ENCODE assay signal across 8 cellular contexts in the genomic region with DNA sequence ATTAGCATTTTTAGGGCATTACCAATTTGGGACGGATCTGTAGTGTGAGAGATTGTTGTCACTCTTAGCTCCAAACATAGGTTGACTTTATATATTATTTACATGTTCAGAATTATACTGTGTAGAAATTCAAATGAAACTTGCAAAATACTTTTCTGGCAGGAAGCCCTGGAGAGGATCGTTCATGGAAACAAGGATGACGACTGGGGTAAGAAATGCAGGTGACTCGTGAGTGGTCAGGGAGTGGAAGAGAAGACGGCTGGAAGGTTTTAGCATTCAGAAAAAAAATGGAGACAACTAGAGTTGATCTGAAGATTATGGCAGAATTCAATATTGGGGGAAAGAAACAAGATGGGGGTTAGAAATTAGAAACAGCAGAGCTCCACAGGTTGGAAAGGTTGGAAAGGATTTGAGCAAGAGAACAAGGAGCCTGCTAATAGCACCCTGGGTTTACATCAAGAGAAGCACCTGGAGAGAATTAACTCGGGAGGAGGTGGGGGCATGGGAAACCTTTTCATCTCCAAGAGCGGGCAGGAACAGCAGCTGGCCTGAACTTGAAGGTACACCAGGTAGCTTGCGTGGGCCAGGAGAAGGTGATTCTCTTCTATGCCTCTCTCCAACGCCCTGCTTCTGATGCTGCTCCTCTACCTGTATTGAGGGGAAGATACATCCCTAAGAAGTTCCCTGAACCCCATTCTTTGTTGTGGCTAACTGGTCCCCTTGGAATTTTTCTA. TPM values are rescaled to one million over a fixed set of nuclear protein-coding genes. Genes with fewer than 3 reads are reported as not detected.
DNase-seq lines count a peak whose midpoint lies in the region; ATAC-seq and TF ChIP-seq lines count a peak whose summit lies in the region.

No MANE protein-coding gene starts in this region.

- H3K9me3 ChIP-seq in SK-N-SH, result no peaks in the 10 kb centered on the region
- H3K9me3 ChIP-seq in fibroblast of lung (ENCODE audit: control insufficient read depth, insufficient read depth, low read depth, low read length), result no peaks in the 10 kb centered on the region

- TF ChIP-seq CTCF in GM23338 (conservative IDR thresholded peaks at IDR 0.05; ENCODE audit: low read depth in 2 of 2) (no peak), SK-N-SH (IDR thresholded peaks at IDR 0.05) (no peak), fibroblast of lung (conservative IDR thresholded peaks at IDR 0.05 in 1 of 2, IDR thresholded peaks at IDR 0.05 in 1 of 2; ENCODE audit: low read depth in 1 of 2, low read length in 2 of 2) (no peak), retinal pigment epithelial cell (conservative IDR thresholded peaks at IDR 0.05; ENCODE audit: low read depth, low read length) (no peak)

- no peaks in the 10 kb centered on the region for H4K20me1 ChIP-seq in GM23338 (replicated peaks; ENCODE audit: insufficient read depth)
- H4K20me1 ChIP-seq in SK-N-SH (ENCODE audit: insufficient read depth), result no peaks in the 10 kb centered on the region
- no peaks in the 10 kb centered on the region for H4K20me1 ChIP-seq in fibroblast of lung (ENCODE audit: control insufficient read depth, extremely low read depth, insufficient read depth, low read length)

- no peaks in the 10 kb centered on the region for H3K79me2 ChIP-seq in GM23338 (replicated peaks; ENCODE audit: insufficient read depth)
- no peaks in the 10 kb centered on the region for H3K79me2 ChIP-seq in SK-N-SH (ENCODE audit: insufficient read depth)
- H3K79me2 ChIP-seq in fibroblast of lung (ENCODE audit: control insufficient read depth, insufficient read depth, low read length), result no peaks in the 10 kb centered on the region

- H3K9ac ChIP-seq in SK-N-SH (peak overlapping the region; percentile 69), fibroblast of lung (ENCODE audit: insufficient read depth, low read length) (peak overlapping the region; percentile 53)

- H3K4me1 Mint-ChIP-seq in GM23338, result peaks cover 24% of the 10 kb centered on the region

- peak overlapping the region; percentile 15 for H3K27ac Mint-ChIP-seq in GM23338

- H3K9me3 Mint-ChIP-seq in GM23338, result no peaks in the 10 kb centered on the region

- H3K4me3 Mint-ChIP-seq in GM23338, result peak overlapping the region; percentile 47; the same call in 1 of the 3 replicates

- H3K4me3 ChIP-seq in GM23338 (no peak overlapping the region; the same call in 1 of the 2 replicates), SK-N-SH (ENCODE audit: low read depth in 2 of 2, low read length in 1 of 2) (peak overlapping the region; percentile 36 to 45; a peak in 3 of 4 replicates), fibroblast of lung (replicated peaks in 1 of 4; ENCODE audit: control extremely low read depth in 1 of 4, insufficient read depth in 1 of 4, low read depth in 3 of 4, low read length in 4 of 4) (peak overlapping the region; percentile 2 to 48 (median 24)), retinal pigment epithelial cell (ENCODE audit: low read length) (peak overlapping the region; percentile 52)

- H3F3A ChIP-seq in GM23338 (replicated peaks; ENCODE audit: low read depth) (no peaks in the 10 kb centered on the region), SK-N-SH (replicated peaks; ENCODE audit: insufficient read depth) (peaks cover 49% of the 10 kb centered on the region)

- DNase-seq in GM23338 (ENCODE audit: low spot score), result no peak
- DNase-seq in SK-N-SH, result no peak
- DNase-seq in fibroblast of lung (ENCODE audit: low read depth in 2 of 2), result peak in 1 of 2 donors; percentile 85
- DNase-seq in retinal pigment epithelial cell (ENCODE audit: low read depth), result peak; percentile 65
- DNase-seq in OCI-M1 (lab: John Stamatoyannopoulos, UW), result no peak
- no peak for DNase-seq in SKM-1 treated with dmso at 0.1 percent for 144 hours (lab: John Stamatoyannopoulos, UW; ENCODE audit: unreplicated experiment)

- H3K4me1 ChIP-seq in GM23338 (ENCODE audit: insufficient read depth) (no peaks in the 10 kb centered on the region; the same call in 1 of the 2 replicates), SK-N-SH (ENCODE audit: control insufficient read depth in 1 of 2, insufficient read depth in 2 of 2, low read depth in 1 of 2, low read length in 1 of 2) (peaks cover 2 to 35% of the 10 kb centered on the region in 2 experiments; a peak in 3 of 4 replicates), fibroblast of lung (ENCODE audit: control insufficient read depth, extremely low read depth, insufficient read depth, low read length) (peaks cover 57% of the 10 kb centered on the region)

- H3K9me2 ChIP-seq in GM23338 (ENCODE audit: insufficient read depth) (no peaks in the 10 kb centered on the region), SK-N-SH (no peaks in the 10 kb centered on the region)

- CTCF ChIA-PET in SK-N-SH (lab: Yijun Ruan, JAX), result interaction anchor here (0.6 to 15.2 kb wide), 31 partner anchors 10 to 739 kb away, joined by 3 to 170 read pairs (median 4); a partner anchor contains a TSS

- POLR2A ChIA-PET in SK-N-SH (lab: Yijun Ruan, JAX), result no interaction called here

- H3K36me3 Mint-ChIP-seq in GM23338 (ENCODE audit: low read depth), result no peaks in the 10 kb centered on the region

- H3K4me2 ChIP-seq in GM23338, result peak overlapping the region; percentile 6; the same call in 1 of the 2 replicates
- peak overlapping the region; percentile 75 for H3K4me2 ChIP-seq in SK-N-SH
- peak overlapping the region; percentile 80 for H3K4me2 ChIP-seq in fibroblast of lung (ENCODE audit: extremely low read depth, insufficient read depth, low read length)

- 0 out of 4 replicates have a peak, but pooled peaks of 1 of the 2 experiments have one; percentile 4 for TF ChIP-seq EP300 in SK-N-SH (IDR thresholded peaks at IDR 0.05; ENCODE audit: borderline replicate concordance in 1 of 2, low read depth in 1 of 2, low read length in 1 of 2)

- no peak overlapping the region; the same call in 1 of the 2 replicates for H2AFZ ChIP-seq in GM23338
- peak overlapping the region; percentile 36; the same call in 1 of the 2 replicates for H2AFZ ChIP-seq in SK-N-SH (ENCODE audit: low read depth)
- H2AFZ ChIP-seq in fibroblast of lung (ENCODE audit: low read length), result no peak overlapping the region

- no peaks in the 10 kb centered on the region for H3K27me3 ChIP-seq in GM23338 (ENCODE audit: insufficient read depth)
- no peaks in the 10 kb centered on the region for H3K27me3 ChIP-seq in SK-N-SH (ENCODE audit: insufficient read depth)
- no peaks in the 10 kb centered on the region for H3K27me3 ChIP-seq in fibroblast of lung (ENCODE audit: control insufficient read depth, insufficient read depth, low read length)

- H3K27me3 Mint-ChIP-seq in GM23338 (ENCODE audit: insufficient read depth, low read depth, poor library complexity), result peaks cover 7% of the 10 kb centered on the region

- TF ChIP-seq RAD21 in SK-N-SH (IDR thresholded peaks at IDR 0.05; ENCODE audit: low read length), result no peak

- WGBS in SK-N-SH (ENCODE audit: low lambda C conversion rate), result 49% methylated on average over 9 of the region's 9 CpGs

- H3K36me3 ChIP-seq in GM23338 (ENCODE audit: insufficient read depth) (no peaks in the 10 kb centered on the region), SK-N-SH (replicated peaks in 1 of 2; ENCODE audit: control insufficient read depth in 1 of 2, insufficient read depth in 2 of 2, low read length in 1 of 2) (no peaks in the 10 kb centered on the region), fibroblast of lung (ENCODE audit: control insufficient read depth, insufficient read depth, low read length) (no peaks in the 10 kb centered on the region)

- H3K27ac ChIP-seq in GM23338 (ENCODE audit: low read depth) (no peak overlapping the region), SK-N-SH (ENCODE audit: low read depth in 2 of 2, low read length in 1 of 2) (peak overlapping the region; percentile 71 to 95; a peak in 3 of 4 replicates), fibroblast of lung (ENCODE audit: insufficient read depth, low read length) (peak overlapping the region; percentile 97)

- no peak for ATAC-seq in GM23338
- no peak for ATAC-seq in activated CD4-positive, CD25-positive, alpha-beta regulatory T cell treated with anti-CD3 and anti-CD28 coated beads, Interleukin-2, amount 50 U/mL, for 24 hours
- ATAC-seq in HG03354 (IDR thresholded peaks at IDR 0.05; ENCODE audit: poor library complexity, severe bottlenecking, unreplicated experiment), result no peak

TF ChIP-seq in GM23338, 12 proteins besides CTCF, POLR2A, EP300 and RAD21 (continues in another document):
- TF ChIP-seq CREB1 (CRISPR knock-in tag; IDR thresholded peaks at IDR 0.05; ENCODE audit: low read depth), result no peak
- no peak for TF ChIP-seq STAT1 (IDR thresholded peaks at IDR 0.05; ENCODE audit: unreplicated experiment)

TF ChIP-seq in SK-N-SH, 30 proteins besides CTCF, POLR2A, EP300 and RAD21:
- TF ChIP-seq FOSL2 (IDR thresholded peaks at IDR 0.05; ENCODE audit: borderline replicate concordance, low read depth), result no peak
- TF ChIP-seq FOXJ3 (CRISPR knock-in tag; IDR thresholded peaks at IDR 0.05), result no peak
- TF ChIP-seq RFX5 (IDR thresholded peaks at IDR 0.05; ENCODE audit: low read length), result no peak
- no peak for TF ChIP-seq RXRA (IDR thresholded peaks at IDR 0.05; ENCODE audit: borderline replicate concordance, low read depth)
- TF ChIP-seq NFIC (IDR thresholded peaks at IDR 0.05; ENCODE audit: borderline replicate concordance), result no peak
- TF ChIP-seq SIN3A (IDR thresholded peaks at IDR 0.05; ENCODE audit: borderline replicate concordance, low read depth, low read length), result no peak

RNA-seq across cellular contexts. Expression of a gene that starts 37.0 kb away (rescaled TPM):
- 9.5 and 14.9 TPM in 2 replicates for total RNA-seq in GM23338 (2014; rRNA removed; shearing (Covaris generic))
- polyA plus RNA-seq in GM23338 (2016; fragmentation: Nextera tagmentation; extraction: Ambion mirVana) (42.2 and 42.9 TPM in 2 replicates), SK-N-SH (2012; rRNA removed) (40.0 and 50.9 TPM in 2 replicates), fibroblast of lung (277 and 429 TPM in 2 replicates)
- polyA plus RNA-seq in SK-N-SH (2012; cell fraction: cytosol; rRNA removed), result 49.0 and 49.6 TPM in 2 replicates
- polyA plus RNA-seq in SK-N-SH (2012; cell fraction: nucleus; rRNA removed), result 14.3 and 23.7 TPM in 2 replicates
- total RNA-seq in fibroblast of lung, result 54.2 and 91.8 TPM in 2 replicates
- polyA plus RNA-seq in fibroblast of lung (2012), result 316 and 494 TPM in 2 replicates
- polyA minus RNA-seq in fibroblast of lung (ENCODE audit: low replicate concordance), result 106 and 144 TPM in 2 replicates

Comparison
In these comparisons a context has a peak if more than half of its experiments do, and no peak if none do; other contexts are left out.
1. H3K4me2 ChIP-seq: peak in every context shown above with its lines; median percentile 80 in fibroblast of lung; 75 in SK-N-SH; 6 in GM23338.